Comparison of ENCODE assay signal across 19 cellular contexts in the genomic region with DNA sequence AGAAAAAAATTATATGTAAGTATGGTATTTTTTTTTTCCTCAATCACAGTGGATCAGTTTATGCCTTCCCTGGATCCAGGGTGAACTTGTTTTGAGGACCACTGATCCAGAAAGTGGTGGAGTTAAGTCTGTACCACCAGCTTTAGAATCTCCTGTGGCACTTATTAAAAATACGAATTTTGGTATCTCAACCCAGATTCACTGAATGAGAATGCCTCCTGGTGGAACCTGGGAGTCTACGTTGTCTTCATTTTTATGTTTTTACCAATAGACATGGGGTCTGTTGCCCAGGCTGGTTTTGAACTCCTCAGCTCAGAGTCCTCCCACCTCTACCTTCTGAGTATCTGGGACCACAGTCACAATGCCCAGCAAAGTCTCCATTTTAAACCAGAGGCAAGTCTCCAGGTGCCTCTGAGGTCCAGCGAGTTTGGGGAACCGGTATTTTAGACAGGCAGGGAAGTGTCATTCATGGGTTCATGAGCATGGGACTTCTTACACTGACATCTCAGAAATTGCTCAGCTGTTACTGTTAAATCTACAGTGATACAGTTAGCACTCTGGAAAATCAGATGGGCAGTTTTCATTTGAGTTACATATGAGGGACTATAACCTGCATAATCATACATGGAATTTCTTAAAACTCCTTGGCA.
"Had no signal": no experiment of that assay in that cellular context is flagged by ENCODE, and none has a peak within 500 bp of the region (broad histone marks: within the 10 kb centered on the region; RNA-seq: fewer than 3 reads in every experiment).

No MANE protein-coding gene starts in this region.

- H3K4me3 ChIP-seq: left lung, right atrium auricular region, skin epidermis, transverse colon had no signal

- H3K36me3 Mint-ChIP-seq: activated naive CD8-positive, alpha-beta T cell; natural killer cell treated with Interleukin-12 subunit alpha and Interleukin-12 subunit beta and Interleukin-15 and Interleukin-18, amount 100 ng/mL, for 72 hours had no signal

- H3K27ac Mint-ChIP-seq: activated B cell treated with CpG ODN at 0.5 μM for 24 hours; activated CD4-positive, alpha-beta T cell treated with anti-CD3 and anti-CD28 coated beads, Interleukin-2, amount 10 ng/mL, durations not matched to agents 24 days and 14 days; activated CD8-positive, alpha-beta T cell treated with anti-CD3 and anti-CD28 coated beads, Interleukin-2, amount 10 ng/mL, durations not matched to agents 7 days and 5 days; activated naive CD8-positive, alpha-beta T cell; activated T-cell treated with anti-CD3 and anti-CD28 coated beads, Interleukin-2, amount 50 U/mL, for 72 hours; natural killer cell treated with Interleukin-12 subunit alpha and Interleukin-12 subunit beta and Interleukin-15 and Interleukin-18, amount 100 ng/mL, for 72 hours had no signal

- H3K27me3 Mint-ChIP-seq: activated B cell treated with CpG ODN at 0.5 μM for 24 hours; activated naive CD8-positive, alpha-beta T cell; natural killer cell treated with Interleukin-12 subunit alpha and Interleukin-12 subunit beta and Interleukin-15 and Interleukin-18, amount 100 ng/mL, for 72 hours had no signal

- H3K4me3 Mint-ChIP-seq: activated B cell treated with CpG ODN at 0.5 μM for 24 hours; activated CD4-positive, alpha-beta T cell treated with anti-CD3 and anti-CD28 coated beads, Interleukin-2, amount 10 ng/mL, durations not matched to agents 24 days and 14 days; activated CD8-positive, alpha-beta T cell treated with anti-CD3 and anti-CD28 coated beads, Interleukin-2, amount 10 ng/mL, durations not matched to agents 7 days and 5 days; activated naive CD8-positive, alpha-beta T cell; activated T-cell treated with anti-CD3 and anti-CD28 coated beads, Interleukin-2, amount 50 U/mL, for 72 hours; natural killer cell treated with Interleukin-12 subunit alpha and Interleukin-12 subunit beta and Interleukin-15 and Interleukin-18, amount 100 ng/mL, for 72 hours had no signal

- H3K36me3 ChIP-seq: left lung, right atrium auricular region, transverse colon had no signal

- H3K27me3 ChIP-seq: left lung, right atrium auricular region, transverse colon had no signal

- H3K9me3 ChIP-seq: left lung, right atrium auricular region, transverse colon had no signal

- ATAC-seq: activated CD8-positive, alpha-beta T cell treated with anti-CD3 and anti-CD28 coated beads, Interleukin-2, amount 10 ng/mL, durations not matched to agents 7 days and 5 days; activated T-cell treated with anti-CD3 and anti-CD28 coated beads, Interleukin-2, amount 50 U/mL, for 72 hours; natural killer cell treated with Interleukin-12 subunit alpha and Interleukin-12 subunit beta and Interleukin-15 and Interleukin-18, amount 100 ng/mL, for 72 hours had no signal

- H3K27ac ChIP-seq: left lung, right atrium auricular region, skin epidermis, transverse colon had no signal

- H3K9me3 Mint-ChIP-seq: activated B cell treated with CpG ODN at 0.5 μM for 24 hours; activated CD4-positive, alpha-beta T cell treated with anti-CD3 and anti-CD28 coated beads, Interleukin-2, amount 10 ng/mL, durations not matched to agents 24 days and 14 days; activated T-cell treated with anti-CD3 and anti-CD28 coated beads, Interleukin-2, amount 50 U/mL, for 72 hours; natural killer cell treated with Interleukin-12 subunit alpha and Interleukin-12 subunit beta and Interleukin-15 and Interleukin-18, amount 100 ng/mL, for 72 hours had no signal

- H3K4me1 Mint-ChIP-seq: activated CD4-positive, alpha-beta T cell treated with anti-CD3 and anti-CD28 coated beads, Interleukin-2, amount 10 ng/mL, durations not matched to agents 24 days and 14 days had no signal

- DNase-seq: activated B cell treated with CpG ODN at 0.5 μM for 24 hours; activated CD4-positive, alpha-beta T cell treated with anti-CD3 and anti-CD28 coated beads, Interleukin-2, amount 10 ng/mL, durations not matched to agents 24 days and 14 days; activated CD8-positive, alpha-beta memory T cell treated with anti-CD3 and anti-CD28 coated beads, Interleukin-2, amount 50 U/mL, for 4 hours; activated CD8-positive, alpha-beta T cell treated with anti-CD3 and anti-CD28 coated beads, Interleukin-2, amount 10 ng/mL, durations not matched to agents 7 days and 5 days; activated gamma-delta T cell treated with Interleukin-2 at 50 U/mL for 16 hours; activated T-cell treated with anti-CD3 and anti-CD28 coated beads, Interleukin-2, amount 50 U/mL, for 72 hours; amniotic stem cell; islet precursor cell; left lung; mammary epithelial cell; posterior cingulate gyrus; stimulated activated CD4-positive, alpha-beta T cell treated with anti-CD3 and anti-CD28 coated beads, Interleukin-15, amount 100 ng/mL, for 24 hours; stimulated activated CD4-positive, alpha-beta T cell treated with anti-CD3 and anti-CD28 coated beads, Interleukin-4, amount 100 ng/mL, for 1 hour; stimulated activated naive CD4-positive, alpha-beta T cell treated with Interleukin-2 at 50 U/mL for 16 hours; transverse colon had no signal
